In genomic region chr12:45580570-45580969, GRCh38 we compare ENCODE assay signal across 24 cellular contexts.
"Had no signal": no experiment of that assay in that cellular context is flagged by ENCODE, and none has a peak within 500 bp of the region (broad histone marks: within the 10 kb centered on the region; RNA-seq: fewer than 3 reads in every experiment).

No MANE protein-coding gene starts in this region.

- H3K27ac ChIP-seq: PC-9, Peyer's patch, SJCRH30 had no signal

- H3K9me3 ChIP-seq: MG63, Peyer's patch, SJCRH30 had no signal

- H3K36me3 ChIP-seq: MG63, Peyer's patch, SJCRH30 had no signal

- DNase-seq: IMR-90, Karpas-422, KG1, MG63, NCI-H1092, NCI-H1105 treated with DMSO at 0.1 percent for 48 hours, NCI-H1417 treated with DMSO at 0.1 percent for 48 hours, NCI-H146, NCI-H1694 treated with DMSO at 0.1 percent for 48 hours, NCI-H1930, NCI-H2081, NCI-H2107, NCI-H2171 treated with DMSO at 0.1 percent for 48 hours, NCI-H345, NCI-H446 treated with DMSO at 0.1 percent for 48 hours, NCI-H510A treated with DMSO at 0.1 percent for 48 hours, NCI-H526, OCI-M1, PC-9, Peyer's patch, SHP77 treated with DMSO at 0.1 percent for 48 hours, SJCRH30, T-helper 1 cell had no signal

- H3K27me3 ChIP-seq: MG63, Peyer's patch, SJCRH30 had no signal

- H3K4me3 ChIP-seq: MG63, PC-9, Peyer's patch, SJCRH30 had no signal

- FAIRE-seq: HepG2 had no signal
